Comparison of ENCODE assay signal across 30 cellular contexts in genomic region chr2:75174981-75175380, GRCh38. TPM values are rescaled to one million over a fixed set of nuclear protein-coding genes. Genes with fewer than 3 reads are reported as not detected.
"Had no signal": no experiment of that assay in that cellular context is flagged by ENCODE, and none has a peak within 500 bp of the region (broad histone marks: within the 10 kb centered on the region; RNA-seq: fewer than 3 reads in every experiment).

No MANE protein-coding gene starts in this region.

- H3K36me3 ChIP-seq: ascending aorta, cardiac muscle cell, Peyer's patch, WERI-Rb-1 had no signal

- H3K27me3 ChIP-seq: ascending aorta, cardiac muscle cell, Peyer's patch had no signal

- H3K4me3 ChIP-seq: ascending aorta, cardiac muscle cell, Peyer's patch had no signal

- H3K27ac ChIP-seq: ascending aorta, cardiac muscle cell, Peyer's patch, RWPE1, WERI-Rb-1 had no signal

- DNase-seq: activated CD4-positive, alpha-beta T cell treated with anti-CD3 and anti-CD28 coated beads for 1 hour; activated CD4-positive, alpha-beta T cell treated with anti-CD3 and anti-CD28 coated beads for 48 hours; activated CD4-positive, alpha-beta T cell treated with anti-CD3 and anti-CD28 coated beads, Interleukin-2, amount 50 U/mL, for 48 hours; activated CD4-positive, CD25-positive, alpha-beta regulatory T cell; activated CD8-positive, alpha-beta T cell treated with anti-CD3 and anti-CD28 coated beads, Interleukin-2, amount 10 ng/mL, durations not matched to agents 7 days and 5 days; activated gamma-delta T cell; activated naive CD4-positive, alpha-beta T cell treated with Interleukin-2 at 50 U/mL for 16 hours; activated naive CD8-positive, alpha-beta T cell treated with anti-CD3 and anti-CD28 coated beads, Interleukin-2, amount 10 ng/mL, durations not matched to agents 7 days and 5 days; activated T-cell treated with anti-CD3 and anti-CD28 coated beads, Interleukin-2, amount 50 U/mL, for 24 hours; amygdala; NCI-H1092 treated with DMSO at 0.1 percent for 48 hours; NCI-H1417; NCI-H146; NCI-H187; NCI-H2081 treated with DMSO at 0.1 percent for 48 hours; NCI-H226; NCI-H524 treated with DMSO at 0.1 percent for 48 hours; Peyer's patch; SW 1271; T-helper 1 cell; T-helper 2 cell; T-helper 9 cell; WERI-Rb-1 had no signal

- ATAC-seq: activated CD8-positive, alpha-beta T cell treated with anti-CD3 and anti-CD28 coated beads, Interleukin-2, amount 10 ng/mL, durations not matched to agents 7 days and 5 days; Right ventricle myocardium inferior had no signal

- H3K4me1 ChIP-seq: ascending aorta, Peyer's patch had no signal

- H3K9me3 ChIP-seq: ascending aorta, Peyer's patch had no signal

RNA-seq across cellular contexts. Expression of gene TACR1, which starts 24.3 kb away (rescaled TPM):
- total RNA-seq: activated CD8-positive, alpha-beta T cell treated with anti-CD3 and anti-CD28 coated beads, Interleukin-2, amount 10 ng/mL, durations not matched to agents 7 days and 5 days; activated naive CD8-positive, alpha-beta T cell treated with anti-CD3 and anti-CD28 coated beads, Interleukin-2, amount 10 ng/mL, durations not matched to agents 7 days and 5 days; activated T-helper 2 cell treated with anti-CD3 and anti-CD28 coated beads, Interferon-gamma antibody, Interleukin-2, Interleukin-4, amounts not matched to agents 10 μg/mL and 5 μg/mL and 100 μg/mL, durations not matched to agents 14 hours and 24 hours and 36 hours; cardiac muscle cell; chondrocyte; LHCN-M2; Right ventricle myocardium inferior had no signal
- polyA plus RNA-seq: cardiac muscle cell had no signal
